Comparison of ENCODE assay signal across 32 cellular contexts in genomic region chr17:31116167-31116566, GRCh38.
"Had no signal": no experiment of that assay in that cellular context is flagged by ENCODE, and none has a peak within 500 bp of the region (broad histone marks: within the 10 kb centered on the region; RNA-seq: fewer than 3 reads in every experiment).

No MANE protein-coding gene starts in this region.

- H3K4me3 Mint-ChIP-seq: naive thymus-derived CD8-positive, alpha-beta T cell; natural killer cell treated with Interleukin-12 subunit alpha and Interleukin-12 subunit beta and Interleukin-15 and Interleukin-18, amount 100 ng/mL, for 72 hours; nephron progenitor cell; neural progenitor cell; stimulated activated memory B cell treated with anti-CD40 and anti-IgM and Interleukin-4, amounts not matched to agents 10 μg/mL and 1 μg/mL and 100 μg/mL, for 72 hours; stimulated activated naive CD8-positive, alpha-beta T cell treated with anti-CD3 and anti-CD28 coated beads, Interleukin-15, amount 100 ng/mL, for 72 hours; type B pancreatic cell had no signal

- H3K27ac ChIP-seq: neural progenitor cell, ovary, parathyroid adenoma, psoas muscle, skin epidermis, spleen, suprapubic skin, testis, tibial artery, transverse colon, upper lobe of right lung, uterus had no signal

- H3K4me3 ChIP-seq: neural progenitor cell, ovary, psoas muscle, skin epidermis, smooth muscle cell, spleen, suprapubic skin, testis, tibial artery, transverse colon, upper lobe of right lung, uterus had no signal

- DNase-seq: naive thymus-derived CD8-positive, alpha-beta T cell; nephron progenitor cell; occipital lobe; ovary; posterior cingulate gyrus; psoas muscle; right cardiac atrium; spleen; stimulated activated CD4-positive, alpha-beta T cell treated with anti-CD3 and anti-CD28 coated beads, Interleukin-12 subunit alpha, Interleukin-12 subunit beta, amount 100 ng/mL, for 4 hours; stimulated activated CD4-positive, alpha-beta T cell treated with anti-CD3 and anti-CD28 coated beads, Interleukin-1b, Interleukin-23, amount 100 ng/mL, for 48 hours; stimulated activated CD4-positive, alpha-beta T cell treated with anti-CD3 and anti-CD28 coated beads, Interleukin-4, amount 100 ng/mL, for 1 hour; stimulated activated CD4-positive, alpha-beta T cell treated with anti-CD3 and anti-CD28 coated beads, Interleukin-4, amount 100 ng/mL, for 4 hours; stimulated activated CD8-positive, alpha-beta memory T cell treated with anti-CD3 and anti-CD28 coated beads, Interleukin-4, amount 100 ng/mL, for 48 hours; stimulated activated naive CD4-positive, alpha-beta T cell; stimulated activated naive CD8-positive, alpha-beta T cell treated with anti-CD3 and anti-CD28 coated beads, Interleukin-15, amount 100 ng/mL, for 72 hours; stimulated activated naive CD8-positive, alpha-beta T cell treated with anti-CD3 and anti-CD28 coated beads, Interleukin-15, Interleukin-2, amounts not matched to agents 100 U/mL and 50 U/mL, for 24 hours; substantia nigra; testis; tibial artery; transverse colon; upper lobe of right lung; uterus had no signal

- H3K9me3 Mint-ChIP-seq: naive thymus-derived CD8-positive, alpha-beta T cell; natural killer cell treated with Interleukin-12 subunit alpha and Interleukin-12 subunit beta and Interleukin-15 and Interleukin-18, amount 100 ng/mL, for 72 hours; stimulated activated memory B cell treated with anti-CD40 and anti-IgM and Interleukin-4, amounts not matched to agents 10 μg/mL and 1 μg/mL and 100 μg/mL, for 72 hours; stimulated activated naive CD8-positive, alpha-beta T cell treated with anti-CD3 and anti-CD28 coated beads, Interleukin-15, amount 100 ng/mL, for 72 hours; type B pancreatic cell had no signal

- H3K9me3 ChIP-seq: ovary, psoas muscle, spleen, suprapubic skin, testis, tibial artery, transverse colon, upper lobe of right lung, uterus had no signal

- ATAC-seq: naive thymus-derived CD8-positive, alpha-beta T cell; natural killer cell treated with Interleukin-12 subunit alpha and Interleukin-12 subunit beta and Interleukin-15 and Interleukin-18, amount 100 ng/mL, for 72 hours; psoas muscle; right cardiac atrium; sciatic nerve; stimulated activated memory B cell treated with anti-CD40 and anti-IgM and Interleukin-4, amounts not matched to agents 10 μg/mL and 1 μg/mL and 100 μg/mL, for 72 hours; stimulated activated naive CD8-positive, alpha-beta T cell treated with anti-CD3 and anti-CD28 coated beads, Interleukin-15, amount 100 ng/mL, for 72 hours; stimulated activated naive CD8-positive, alpha-beta T cell treated with anti-CD3 and anti-CD28 coated beads, Interleukin-15, Interleukin-2, amounts not matched to agents 100 U/mL and 50 U/mL, for 24 hours; upper lobe of right lung had no signal

- H3K9ac ChIP-seq: neural progenitor cell, parathyroid adenoma had no signal

- H3K36me3 ChIP-seq: neural progenitor cell, ovary, suprapubic skin, tibial artery, transverse colon, upper lobe of right lung, uterus had no signal

- H3K4me2 ChIP-seq: neural progenitor cell, smooth muscle cell had no signal

- H3K27ac Mint-ChIP-seq: naive thymus-derived CD8-positive, alpha-beta T cell; natural killer cell treated with Interleukin-12 subunit alpha and Interleukin-12 subunit beta and Interleukin-15 and Interleukin-18, amount 100 ng/mL, for 72 hours; nephron progenitor cell; neural progenitor cell; progenitor cell of endocrine pancreas; stimulated activated memory B cell treated with anti-CD40 and anti-IgM and Interleukin-4, amounts not matched to agents 10 μg/mL and 1 μg/mL and 100 μg/mL, for 72 hours; stimulated activated naive CD8-positive, alpha-beta T cell treated with anti-CD3 and anti-CD28 coated beads, Interleukin-15, amount 100 ng/mL, for 72 hours; type B pancreatic cell had no signal

- H3K4me1 ChIP-seq: psoas muscle, suprapubic skin, testis, tibial artery, uterus had no signal

- H3K27me3 ChIP-seq: neural progenitor cell, ovary, spleen, suprapubic skin, testis, tibial artery, transverse colon, upper lobe of right lung, uterus had no signal

- H3K27me3 Mint-ChIP-seq: naive thymus-derived CD8-positive, alpha-beta T cell; natural killer cell treated with Interleukin-12 subunit alpha and Interleukin-12 subunit beta and Interleukin-15 and Interleukin-18, amount 100 ng/mL, for 72 hours; progenitor cell of endocrine pancreas; stimulated activated memory B cell treated with anti-CD40 and anti-IgM and Interleukin-4, amounts not matched to agents 10 μg/mL and 1 μg/mL and 100 μg/mL, for 72 hours; stimulated activated naive CD8-positive, alpha-beta T cell treated with anti-CD3 and anti-CD28 coated beads, Interleukin-15, amount 100 ng/mL, for 72 hours; type B pancreatic cell had no signal

- H2AFZ ChIP-seq: neural progenitor cell, parathyroid adenoma had no signal

- H3K36me3 Mint-ChIP-seq: natural killer cell treated with Interleukin-12 subunit alpha and Interleukin-12 subunit beta and Interleukin-15 and Interleukin-18, amount 100 ng/mL, for 72 hours had no signal
